Comparison of ENCODE assay signal across 1 cellular context in the genomic region with DNA sequence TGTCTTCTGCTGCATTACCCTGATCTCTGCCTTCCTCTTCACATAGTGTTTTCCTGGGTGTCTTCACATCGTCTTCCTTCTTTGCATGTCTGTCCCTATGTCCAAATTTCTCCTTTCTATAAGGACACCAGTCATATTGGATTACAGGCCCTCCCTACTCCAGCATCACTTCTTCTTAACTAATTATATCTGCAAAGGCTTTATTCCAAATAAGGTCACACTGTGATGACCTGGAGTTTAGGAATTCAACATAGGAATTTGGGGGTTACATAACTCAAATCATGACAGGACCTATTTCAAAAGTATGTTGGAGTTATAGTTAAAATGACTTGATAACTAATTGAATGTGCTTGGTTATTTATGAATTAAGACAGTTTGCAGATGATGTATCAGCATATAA.
A peak's percentile ranks its signal among the peaks of the same experiment; 100 is the strongest.
TF ChIP-seq lines count a peak whose summit lies in the region.

No MANE protein-coding gene starts in this region.

TF ChIP-seq in H1, 55 proteins besides CTCF, POLR2A, EP300 and RAD21:
- no peak for TF ChIP-seq FOSL1 (IDR thresholded peaks at IDR 0.05; ENCODE audit: insufficient read depth, low read depth, low read length)
- TF ChIP-seq SRF (IDR thresholded peaks at IDR 0.05; ENCODE audit: low read depth, low read length): peak; percentile 48; the same call in 1 of the 2 replicates
TF ChIP-seq in H1: peak in this region for 1.
